In genomic region chr7:101728128-101728527, GRCh38 we compare ENCODE assay signal across 24 cellular contexts.
DNase-seq lines count a peak whose midpoint lies in the region; ATAC-seq, FAIRE-seq and TF ChIP-seq lines count a peak whose summit lies in the region.
"Had no signal": no experiment of that assay in that cellular context is flagged by ENCODE, and none has a peak within 500 bp of the region (broad histone marks: within the 10 kb centered on the region; RNA-seq: fewer than 3 reads in every experiment).

No MANE protein-coding gene starts in this region.

- FAIRE-seq in GM12891 (lab: Jason Lieb, UNC) = peak; percentile 28

- peak overlapping the region; percentile 96; the same call in 1 of the 2 replicates for H3K27ac ChIP-seq in PC-9
- no peak overlapping the region for H3K27ac ChIP-seq in neural progenitor cell
- H3K27ac ChIP-seq: left ventricle myocardium inferior, psoas muscle, thyroid gland had no signal

- no peak overlapping the region for H2AFZ ChIP-seq in PC-9
- H2AFZ ChIP-seq in neural progenitor cell (replicated peaks) = no peak overlapping the region

- TF ChIP-seq CTCF in PC-9 (conservative IDR thresholded peaks at IDR 0.05) (no peak), neural progenitor cell (IDR thresholded peaks at IDR 0.05) (no peak)

- H3K9ac ChIP-seq in neural progenitor cell = no peak overlapping the region

- no peaks in the 10 kb centered on the region for H3K9me2 ChIP-seq in PC-9 (ENCODE audit: insufficient read depth)

- no peaks in the 10 kb centered on the region for H3K9me3 ChIP-seq in PC-9 (ENCODE audit: insufficient read depth, low read depth)
- no peaks in the 10 kb centered on the region for H3K9me3 ChIP-seq in neural progenitor cell (ENCODE audit: low read depth)
- H3K9me3 ChIP-seq: psoas muscle, thyroid gland had no signal

- H3K9me3 Mint-ChIP-seq in neural progenitor cell = peaks cover 3% of the 10 kb centered on the region
- H3K9me3 Mint-ChIP-seq: activated CD4-positive, alpha-beta memory T cell treated with anti-CD3 and anti-CD28 coated beads, Interleukin-2, amount 10 ng/mL, durations not matched to agents 7 days and 5 days; activated naive CD4-positive, alpha-beta T cell treated with anti-CD3 and anti-CD28 coated beads, Interleukin-2, amount 50 U/mL, for 24 hours; stimulated activated naive CD8-positive, alpha-beta T cell treated with anti-CD3 and anti-CD28 coated beads, Interleukin-15, Interleukin-2, amounts not matched to agents 100 ng/mL and 50 ng/mL, for 24 hours had no signal

- ATAC-seq in GM18498 (IDR thresholded peaks at IDR 0.05; ENCODE audit: unreplicated experiment) (no peak), HG03442 (IDR thresholded peaks at IDR 0.05; ENCODE audit: unreplicated experiment) (no peak)
- ATAC-seq: activated CD4-positive, CD25-positive, alpha-beta regulatory T cell treated with anti-CD3 and anti-CD28 coated beads, Interleukin-2, amount 50 U/mL, for 24 hours; activated T-helper 17 cell treated with anti-CD3 and anti-CD28 coated beads, Interleukin-2, amount 50 U/mL, for 72 hours; psoas muscle had no signal

- H3K27ac Mint-ChIP-seq in neural progenitor cell = no peak overlapping the region
- H3K27ac Mint-ChIP-seq: activated CD4-positive, alpha-beta memory T cell treated with anti-CD3 and anti-CD28 coated beads, Interleukin-2, amount 10 ng/mL, durations not matched to agents 7 days and 5 days; activated naive CD4-positive, alpha-beta T cell treated with anti-CD3 and anti-CD28 coated beads, Interleukin-2, amount 50 U/mL, for 24 hours; activated T-helper 17 cell treated with anti-CD3 and anti-CD28 coated beads, Interleukin-2, amount 50 U/mL, for 72 hours; CD4-positive, CD25-positive, alpha-beta regulatory T cell; stimulated activated naive CD8-positive, alpha-beta T cell treated with anti-CD3 and anti-CD28 coated beads, Interleukin-15, Interleukin-2, amounts not matched to agents 100 ng/mL and 50 ng/mL, for 24 hours had no signal

- H3K79me2 ChIP-seq in PC-9 (ENCODE audit: low read depth) = no peaks in the 10 kb centered on the region
- no peaks in the 10 kb centered on the region for H3K79me2 ChIP-seq in neural progenitor cell (ENCODE audit: low read depth)

- H3K36me3 ChIP-seq in PC-9 (ENCODE audit: low read depth) = no peaks in the 10 kb centered on the region
- H3K36me3 ChIP-seq in neural progenitor cell = no peaks in the 10 kb centered on the region
- H3K36me3 ChIP-seq: left ventricle myocardium inferior, thyroid gland had no signal

- no peaks in the 10 kb centered on the region for H4K20me1 ChIP-seq in PC-9 (ENCODE audit: insufficient read depth)
- no peaks in the 10 kb centered on the region for H4K20me1 ChIP-seq in neural progenitor cell (ENCODE audit: low read depth)

- H3K4me1 ChIP-seq in PC-9 (replicated peaks; ENCODE audit: insufficient read depth) (peaks cover 24% of the 10 kb centered on the region), neural progenitor cell (no peaks in the 10 kb centered on the region)

- POLR2A ChIA-PET in PC-9 (lab: Charles Lee; ENCODE audit: unreplicated experiment) = no interaction called here

- CTCF ChIA-PET in PC-9 (lab: Charles Lee) = interaction anchor here (0.6 to 2.0 kb wide), 2 partner anchors 16 to 119 kb away, joined by 4 to 11 read pairs; no protein-coding TSS in a partner anchor

- no peak for TF ChIP-seq POLR2A in GM12891 (IDR thresholded peaks at IDR 0.05; ENCODE audit: low read depth, low read length)

- peaks cover 11% of the 10 kb centered on the region for H3K4me1 Mint-ChIP-seq in neural progenitor cell
- H3K4me1 Mint-ChIP-seq: activated CD4-positive, alpha-beta memory T cell treated with anti-CD3 and anti-CD28 coated beads, Interleukin-2, amount 10 ng/mL, durations not matched to agents 7 days and 5 days; activated naive CD4-positive, alpha-beta T cell treated with anti-CD3 and anti-CD28 coated beads, Interleukin-2, amount 50 U/mL, for 24 hours; activated T-helper 17 cell treated with anti-CD3 and anti-CD28 coated beads, Interleukin-2, amount 50 U/mL, for 72 hours had no signal

- no TSS peak for BruUV-seq in PC-9 (replicated peaks; lab: Mats Ljungman, UMichigan)

- H3K36me3 Mint-ChIP-seq in neural progenitor cell = no peaks in the 10 kb centered on the region
- H3K36me3 Mint-ChIP-seq: activated naive CD4-positive, alpha-beta T cell treated with anti-CD3 and anti-CD28 coated beads, Interleukin-2, amount 50 U/mL, for 24 hours; CD4-positive, CD25-positive, alpha-beta regulatory T cell had no signal

- H3K4me3 Mint-ChIP-seq in neural progenitor cell = no peak overlapping the region
- H3K4me3 Mint-ChIP-seq: activated CD4-positive, alpha-beta memory T cell treated with anti-CD3 and anti-CD28 coated beads, Interleukin-2, amount 10 ng/mL, durations not matched to agents 7 days and 5 days; activated naive CD4-positive, alpha-beta T cell treated with anti-CD3 and anti-CD28 coated beads, Interleukin-2, amount 50 U/mL, for 24 hours; activated T-helper 17 cell treated with anti-CD3 and anti-CD28 coated beads, Interleukin-2, amount 50 U/mL, for 72 hours; CD4-positive, CD25-positive, alpha-beta regulatory T cell; stimulated activated naive CD8-positive, alpha-beta T cell treated with anti-CD3 and anti-CD28 coated beads, Interleukin-15, Interleukin-2, amounts not matched to agents 100 ng/mL and 50 ng/mL, for 24 hours had no signal

- intact Hi-C loops in PC-9 (cut with micrococcal nuclease; ENCODE audit: unreplicated experiment) = loop anchor here (5.0 kb wide), 1 partner anchor 111 kb away; no protein-coding TSS in a partner anchor

- H3F3A ChIP-seq in PC-9 (ENCODE audit: insufficient read depth, low read depth) = peaks cover 23% of the 10 kb centered on the region
- peaks cover 8% of the 10 kb centered on the region for H3F3A ChIP-seq in neural progenitor cell (ENCODE audit: low read depth)

- H3K4me3 ChIP-seq in PC-9 (no peak overlapping the region), neural progenitor cell (no peak overlapping the region)
- H3K4me3 ChIP-seq: left ventricle myocardium inferior, psoas muscle, thyroid gland had no signal

- H3K27me3 Mint-ChIP-seq in neural progenitor cell (ENCODE audit: insufficient read depth, low read depth) = peaks cover 13% of the 10 kb centered on the region
- H3K27me3 Mint-ChIP-seq: activated naive CD4-positive, alpha-beta T cell treated with anti-CD3 and anti-CD28 coated beads, Interleukin-2, amount 50 U/mL, for 24 hours; stimulated activated naive CD8-positive, alpha-beta T cell treated with anti-CD3 and anti-CD28 coated beads, Interleukin-15, Interleukin-2, amounts not matched to agents 100 ng/mL and 50 ng/mL, for 24 hours had no signal

- H3K27me3 ChIP-seq in PC-9 (ENCODE audit: insufficient read depth, low read depth) = no peaks in the 10 kb centered on the region
- no peaks in the 10 kb centered on the region for H3K27me3 ChIP-seq in neural progenitor cell
- H3K27me3 ChIP-seq: thyroid gland had no signal

- no peak for DNase-seq in GM12891 (ENCODE audit: insufficient read length, low spot score)
- DNase-seq in NCI-H146 treated with DMSO at 0.1 percent for 48 hours (lab: John Stamatoyannopoulos, UW; ENCODE audit: unreplicated experiment) = peak; percentile 76
- DNase-seq in PC-9 = no peak
- peak; percentile 57 for DNase-seq in neural progenitor cell (ENCODE audit: low spot score)
- DNase-seq in SIG-M5 (lab: John Stamatoyannopoulos, UW) = no peak
- no peak for DNase-seq in stimulated activated naive CD4-positive, alpha-beta T cell treated with Interleukin-2 at 50 U/mL for 16 hours (lab: John Stamatoyannopoulos, UW)
- DNase-seq: activated CD4-positive, alpha-beta memory T cell treated with anti-CD3 and anti-CD28 coated beads, Interleukin-2, amount 10 ng/mL, durations not matched to agents 7 days and 5 days; activated CD8-positive, alpha-beta memory T cell treated with anti-CD3 and anti-CD28 coated beads, Interleukin-2, amount 50 U/mL, for 48 hours; amygdala; CD4-positive, CD25-positive, alpha-beta regulatory T cell; H7; left ventricle myocardium inferior; NCI-H1048; NCI-H2029 treated with DMSO at 0.1 percent for 48 hours; nucleus accumbens; psoas muscle; stimulated activated CD4-positive, alpha-beta T cell treated with anti-CD3 and anti-CD28 coated beads, Interleukin-15, amount 100 ng/mL, for 24 hours; thyroid gland had no signal

- H3K4me2 ChIP-seq in PC-9 (peak overlapping the region; percentile 12; the same call in 1 of the 2 replicates), neural progenitor cell (no peak overlapping the region)

TF ChIP-seq in GM12891, 5 proteins besides CTCF, POLR2A, EP300 and RAD21:
- TF ChIP-seq POLR2AphosphoS5 (IDR thresholded peaks at IDR 0.05; ENCODE audit: low read depth, low read length) (no peak), POU2F2 (IDR thresholded peaks at IDR 0.05; ENCODE audit: low read depth, low read length) (no peak), SPI1 (IDR thresholded peaks at IDR 0.05; ENCODE audit: low read depth, low read length) (no peak), PAX5 (IDR thresholded peaks at IDR 0.05; ENCODE audit: insufficient read depth, low read length, severe bottlenecking) (no peak), TAF1 (IDR thresholded peaks at IDR 0.05; ENCODE audit: low read depth, low read length) (no peak)

Comparison
In these comparisons a context has a peak if more than half of its experiments do, and no peak if none do; other contexts are left out.
1. DNase-seq: peak in NCI-H146 treated with DMSO at 0.1 percent for 48 hours (single experiment) and neural progenitor cell (single experiment); none in GM12891 (single experiment), PC-9 (0 of 2), SIG-M5 (single experiment) and stimulated activated naive CD4-positive, alpha-beta T cell treated with Interleukin-2 at 50 U/mL for 16 hours (single experiment).